8 cellular contexts compared by ENCODE assay signal in genomic region chr3:194203482-194204035, GRCh38.
DNase-seq lines count a peak whose midpoint lies in the region; ATAC-seq and TF ChIP-seq lines count a peak whose summit lies in the region.

No MANE protein-coding gene starts in this region.

- H3K9ac ChIP-seq in smooth muscle cell (ENCODE audit: low read depth): peak overlapping the region; percentile 31

- H3K27ac ChIP-seq in dorsolateral prefrontal cortex (no peak overlapping the region), smooth muscle cell (ENCODE audit: low read depth) (no peak overlapping the region)

- H3K36me3 ChIP-seq in smooth muscle cell (ENCODE audit: low read depth): no peaks in the 10 kb centered on the region

- peaks cover 12% of the 10 kb centered on the region for H3K4me1 ChIP-seq in smooth muscle cell (ENCODE audit: low read depth)

- H2AFZ ChIP-seq in smooth muscle cell (ENCODE audit: low read depth): peak overlapping the region; percentile 99

- H4K20me1 ChIP-seq in smooth muscle cell (ENCODE audit: low read depth): no peaks in the 10 kb centered on the region

- DNase-seq in NCI-H146 (lab: John Stamatoyannopoulos, UW) (peak; percentile 61), dorsolateral prefrontal cortex (no peak), smooth muscle cell (lab: John Stamatoyannopoulos, UW; ENCODE audit: unreplicated experiment) (no peak), kidney glomerular epithelial cell (lab: John Stamatoyannopoulos, UW) (no peak), RKO (ENCODE audit: low spot score) (no peak)

- intact Hi-C loops in dorsolateral prefrontal cortex (cut with DNase I): no loop called here

- peaks cover 0 to 21% (median 7%) of the 10 kb centered on the region in 45 donors for H3K27me3 ChIP-seq in dorsolateral prefrontal cortex
- no peaks in the 10 kb centered on the region for H3K27me3 ChIP-seq in smooth muscle cell (ENCODE audit: low read depth)

- no peaks in the 10 kb centered on the region for H3K79me2 ChIP-seq in smooth muscle cell (ENCODE audit: low read depth)

- WGBS in smooth muscle cell (ENCODE audit: low lambda C conversion rate): 69% methylated on average over 11 of the region's 11 CpGs

- H3K9me3 ChIP-seq in smooth muscle cell (replicated peaks; ENCODE audit: low read depth): no peaks in the 10 kb centered on the region

- peak overlapping the region; percentile 94 for H3K4me2 ChIP-seq in smooth muscle cell

- H3F3A ChIP-seq in smooth muscle cell (ENCODE audit: low read depth): no peaks in the 10 kb centered on the region

- H3K4me3 ChIP-seq in dorsolateral prefrontal cortex (peak overlapping the region in 55 of 59 donors; percentile 18 to 70 (median 53)), smooth muscle cell (peak overlapping the region; percentile 61)

- TF ChIP-seq CTCF in dorsolateral prefrontal cortex (IDR thresholded peaks at IDR 0.05 in 54 of 56, conservative IDR thresholded peaks at IDR 0.05 in 2 of 56; ENCODE audit: low read depth in 1 of 56, partially characterized antibody in 56 of 56): no peak
- TF ChIP-seq CTCF in smooth muscle cell (IDR thresholded peaks at IDR 0.05; ENCODE audit: borderline replicate concordance, insufficient read depth, poor library complexity, severe bottlenecking): no peak

- peak; percentile 43 for ATAC-seq in GM18909 (IDR thresholded peaks at IDR 0.05; ENCODE audit: poor library complexity, unreplicated experiment)
- no peak for ATAC-seq in HG03135 (IDR thresholded peaks at IDR 0.05; ENCODE audit: unreplicated experiment)
- no peak for ATAC-seq in GM19328 (IDR thresholded peaks at IDR 0.05; ENCODE audit: unreplicated experiment)
